ENCODE assay signal across 25 cellular contexts in genomic region chr7:64685091-64685490, GRCh38. TPM values are rescaled to one million over a fixed set of nuclear protein-coding genes. Genes with fewer than 3 reads are reported as not detected.
DNase-seq lines count a peak whose midpoint lies in the region; ATAC-seq and TF ChIP-seq lines count a peak whose summit lies in the region.
"Had no signal": no experiment of that assay in that cellular context is flagged by ENCODE, and none has a peak within 500 bp of the region (broad histone marks: within the 10 kb centered on the region; RNA-seq: fewer than 3 reads in every experiment).

No MANE protein-coding gene starts in this region.

- no peaks in the 10 kb centered on the region for H3K27me3 Mint-ChIP-seq in activated naive CD8-positive, alpha-beta T cell treated with anti-CD3 and anti-CD28 coated beads for 36 hours
- H3K27me3 Mint-ChIP-seq in activated naive CD8-positive, alpha-beta T cell treated with anti-CD3 and anti-CD28 coated beads, Interleukin-2, amount 50 U/mL, for 24 hours: no peaks in the 10 kb centered on the region
- H3K27me3 Mint-ChIP-seq: activated CD4-positive, alpha-beta T cell treated with anti-CD3 and anti-CD28 coated beads, Interleukin-2, amount 10 ng/mL, durations not matched to agents 7 days and 5 days; dendritic cell treated with granulocyte-macrophage colony-stimulating factor and Interleukin-4, amounts not matched to agents 40 ng/mL and 50 ng/mL, for 4 days had no signal

- H3K4me2 ChIP-seq in Loucy (ENCODE audit: low read depth, low read length, poor library complexity, severe bottlenecking): no peak overlapping the region

- no peak overlapping the region for H3K4me3 ChIP-seq in Loucy (ENCODE audit: low read length, poor library complexity, severe bottlenecking)
- H3K4me3 ChIP-seq in cardiac fibroblast (replicated peaks in 1 of 2; ENCODE audit: low read depth in 2 of 2, low read length in 2 of 2): no peak overlapping the region
- H3K4me3 ChIP-seq in skin epidermis: no peak overlapping the region
- H3K4me3 ChIP-seq: adrenal gland, left lung, mucosa of descending colon, Peyer's patch, prostate gland, vagina had no signal

- no peak for DNase-seq in activated naive CD8-positive, alpha-beta T cell treated with anti-CD3 and anti-CD28 coated beads for 36 hours
- no peak for DNase-seq in activated naive CD8-positive, alpha-beta T cell treated with anti-CD3 and anti-CD28 coated beads, Interleukin-2, amount 50 U/mL, for 24 hours
- DNase-seq in cardiac fibroblast (ENCODE audit: low read depth in 2 of 2) (no peak), medulla oblongata (ENCODE audit: extremely low spot score) (no peak)
- DNase-seq: ACHN; activated CD4-positive, alpha-beta T cell treated with anti-CD3 and anti-CD28 coated beads, Interleukin-2, amount 10 ng/mL, durations not matched to agents 7 days and 5 days; activated effector memory CD4-positive, alpha-beta T cell treated with anti-CD3 and anti-CD28 coated beads, Interleukin-2, amount 50 U/mL, for 16 hours; adrenal gland; C1 segment of cervical spinal cord; GF-D8; immature natural killer cell; left lung; mucosa of descending colon; NCI-H1436; NCI-H510A treated with DMSO at 0.1 percent for 48 hours; NK-92 treated with Interleukin-12 subunit alpha and Interleukin-12 subunit beta, amount 100 ng/mL, for 24 hours; Peyer's patch; T-helper 1 cell had no signal

- peaks cover 86% of the 10 kb centered on the region for H3K36me3 ChIP-seq in Loucy (ENCODE audit: insufficient read depth, low read length)

- no peaks in the 10 kb centered on the region for H3K9me3 ChIP-seq in Loucy (ENCODE audit: insufficient read depth, low read depth, low read length)
- H3K9me3 ChIP-seq: adrenal gland, prostate gland, vagina had no signal

- H3K4me1 Mint-ChIP-seq in activated naive CD8-positive, alpha-beta T cell treated with anti-CD3 and anti-CD28 coated beads for 36 hours: peaks cover 30% of the 10 kb centered on the region
- peaks cover 47% of the 10 kb centered on the region for H3K4me1 Mint-ChIP-seq in activated naive CD8-positive, alpha-beta T cell treated with anti-CD3 and anti-CD28 coated beads, Interleukin-2, amount 50 U/mL, for 24 hours

- H4K20me1 ChIP-seq in Loucy (ENCODE audit: insufficient read depth, low read length, poor library complexity, severe bottlenecking): peaks cover 43% of the 10 kb centered on the region

- H3K9me3 Mint-ChIP-seq in activated naive CD8-positive, alpha-beta T cell treated with anti-CD3 and anti-CD28 coated beads for 36 hours: peaks cover 49% of the 10 kb centered on the region
- H3K9me3 Mint-ChIP-seq in activated naive CD8-positive, alpha-beta T cell treated with anti-CD3 and anti-CD28 coated beads, Interleukin-2, amount 50 U/mL, for 24 hours: peaks cover 25% of the 10 kb centered on the region

- H3F3A ChIP-seq in Loucy (ENCODE audit: low read depth): no peaks in the 10 kb centered on the region

- ATAC-seq in activated naive CD8-positive, alpha-beta T cell treated with anti-CD3 and anti-CD28 coated beads, Interleukin-2, amount 50 U/mL, for 24 hours: no peak
- no peak for ATAC-seq in HG03460 (IDR thresholded peaks at IDR 0.05; ENCODE audit: unreplicated experiment)
- no peak for ATAC-seq in HG02588 (IDR thresholded peaks at IDR 0.05; ENCODE audit: unreplicated experiment)
- ATAC-seq: left lung, mucosa of descending colon had no signal

- H3K36me3 Mint-ChIP-seq in activated naive CD8-positive, alpha-beta T cell treated with anti-CD3 and anti-CD28 coated beads for 36 hours: no peaks in the 10 kb centered on the region
- H3K36me3 Mint-ChIP-seq in activated naive CD8-positive, alpha-beta T cell treated with anti-CD3 and anti-CD28 coated beads, Interleukin-2, amount 50 U/mL, for 24 hours (ENCODE audit: low read depth): no peaks in the 10 kb centered on the region

- H3K9ac ChIP-seq in Loucy (ENCODE audit: low read depth, low read length, poor library complexity, severe bottlenecking): no peak overlapping the region

- H3K27ac ChIP-seq in skin epidermis: peak overlapping the region in 13 of 21 experiments; percentile 22 to 90 (median 75)
- H3K27ac ChIP-seq: adrenal gland, vagina had no signal

- peaks cover 73% of the 10 kb centered on the region for H3K79me2 ChIP-seq in Loucy (ENCODE audit: insufficient read depth, low read length)

- TF ChIP-seq CTCF in Loucy (conservative IDR thresholded peaks at IDR 0.05; ENCODE audit: low read length): peak; percentile 43
- TF ChIP-seq CTCF in cardiac fibroblast (IDR thresholded peaks at IDR 0.05; ENCODE audit: low read depth, low read length): peak; percentile 7

- no peaks in the 10 kb centered on the region for H3K27me3 ChIP-seq in Loucy (ENCODE audit: insufficient read depth, low read length, poor library complexity, severe bottlenecking)
- H3K27me3 ChIP-seq: adrenal gland, left lung, Peyer's patch, vagina had no signal

- peak overlapping the region; percentile 14 for H3K27ac Mint-ChIP-seq in activated naive CD8-positive, alpha-beta T cell treated with anti-CD3 and anti-CD28 coated beads for 36 hours
- H3K27ac Mint-ChIP-seq in activated naive CD8-positive, alpha-beta T cell treated with anti-CD3 and anti-CD28 coated beads, Interleukin-2, amount 50 U/mL, for 24 hours: no peak overlapping the region
- H3K27ac Mint-ChIP-seq: activated CD4-positive, alpha-beta T cell treated with anti-CD3 and anti-CD28 coated beads, Interleukin-2, amount 10 ng/mL, durations not matched to agents 7 days and 5 days; dendritic cell treated with granulocyte-macrophage colony-stimulating factor and Interleukin-4, amounts not matched to agents 40 ng/mL and 50 ng/mL, for 4 days had no signal

- no peaks in the 10 kb centered on the region for H3K9me2 ChIP-seq in Loucy (replicated peaks; ENCODE audit: low read depth, low read length)

- H3K4me1 ChIP-seq in Loucy (ENCODE audit: insufficient read depth, low read length, poor library complexity, severe bottlenecking): peaks cover 49% of the 10 kb centered on the region
- H3K4me1 ChIP-seq: left lung, Peyer's patch, prostate gland had no signal

- H3K4me3 Mint-ChIP-seq in activated naive CD8-positive, alpha-beta T cell treated with anti-CD3 and anti-CD28 coated beads for 36 hours: peak overlapping the region; percentile 6
- H3K4me3 Mint-ChIP-seq in activated naive CD8-positive, alpha-beta T cell treated with anti-CD3 and anti-CD28 coated beads, Interleukin-2, amount 50 U/mL, for 24 hours: no peak overlapping the region
- H3K4me3 Mint-ChIP-seq: activated CD4-positive, alpha-beta T cell treated with anti-CD3 and anti-CD28 coated beads, Interleukin-2, amount 10 ng/mL, durations not matched to agents 7 days and 5 days; dendritic cell treated with granulocyte-macrophage colony-stimulating factor and Interleukin-4, amounts not matched to agents 40 ng/mL and 50 ng/mL, for 4 days; immature natural killer cell had no signal

- H2AFZ ChIP-seq in Loucy (ENCODE audit: low read length): no peak overlapping the region

RNA-seq across cellular contexts. Expression of gene ZNF107, which starts 19.2 kb away (rescaled TPM):
- total RNA-seq in activated naive CD8-positive, alpha-beta T cell treated with anti-CD3 and anti-CD28 coated beads for 36 hours: 10 to 100 TPM; 17.3 to 17.5 TPM
